Comparison of ENCODE assay signal across 11 cellular contexts in the genomic region with DNA sequence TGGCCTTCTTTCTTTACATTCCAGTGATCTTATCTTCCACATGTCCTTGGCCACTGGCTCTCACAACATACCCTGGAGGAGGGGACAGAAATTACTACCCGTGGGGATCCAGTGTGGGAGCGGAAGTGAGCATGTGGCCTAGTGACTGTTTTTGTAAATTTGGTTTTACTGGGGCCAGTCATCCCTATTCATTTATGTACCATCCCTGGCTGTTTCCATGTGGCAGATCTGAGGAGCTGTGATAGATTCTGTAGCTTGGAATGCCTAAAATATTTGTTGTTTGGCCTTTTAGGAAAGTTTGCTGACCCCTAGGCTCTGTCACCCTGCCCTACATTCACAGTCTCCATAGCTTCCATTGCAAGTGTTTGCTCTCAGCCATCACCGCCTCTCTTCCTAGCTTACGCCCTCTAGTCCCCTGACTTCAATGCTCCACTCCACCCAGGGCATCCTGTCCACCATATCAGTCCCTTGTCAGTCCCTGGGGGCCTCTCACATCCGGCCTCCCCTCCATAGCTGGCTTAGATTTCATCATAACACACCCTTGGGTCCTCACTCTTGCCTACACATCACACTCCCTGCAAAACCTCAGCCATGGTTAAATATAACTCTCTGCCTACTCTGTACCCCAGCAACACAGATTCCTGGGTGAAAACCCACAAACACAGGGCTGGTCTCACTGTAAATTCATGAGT. TPM values are rescaled to one million over a fixed set of nuclear protein-coding genes. Genes with fewer than 3 reads are reported as not detected.
DNase-seq lines count a peak whose midpoint lies in the region; ATAC-seq and TF ChIP-seq lines count a peak whose summit lies in the region.
"Had no signal": no experiment of that assay in that cellular context is flagged by ENCODE, and none has a peak within 500 bp of the region (broad histone marks: within the 10 kb centered on the region; RNA-seq: fewer than 3 reads in every experiment).

No MANE protein-coding gene starts in this region.

- H3K4me3 ChIP-seq in NB4 (ENCODE audit: low read depth, low read length) = no peak overlapping the region
- H3K4me3 ChIP-seq in cardiac fibroblast (replicated peaks in 1 of 2; ENCODE audit: low read depth in 2 of 2, low read length in 2 of 2) = no peak overlapping the region
- H3K4me3 ChIP-seq in trophoblast cell (ENCODE audit: low read depth, low read length) = no peak overlapping the region
- H3K4me3 ChIP-seq in CD8-positive, alpha-beta memory T cell (ENCODE audit: low read length) = no peak overlapping the region
- H3K4me3 ChIP-seq: upper lobe of left lung had no signal

- H3K23ac ChIP-seq in trophoblast cell (ENCODE audit: low read length) = no peak overlapping the region

- H2AFZ ChIP-seq in trophoblast cell (ENCODE audit: insufficient read depth, low read length, poor library complexity) = no peak overlapping the region

- peak overlapping the region; percentile 8 for H3K27ac ChIP-seq in trophoblast cell (ENCODE audit: low read depth, low read length)
- H3K27ac ChIP-seq in CD8-positive, alpha-beta memory T cell (ENCODE audit: low read depth, low read length) = no peak overlapping the region
- H3K27ac ChIP-seq: epithelial cell of prostate, upper lobe of left lung had no signal

- H3K27me3 ChIP-seq in trophoblast cell (ENCODE audit: insufficient read depth, low read length) = no peaks in the 10 kb centered on the region
- no peaks in the 10 kb centered on the region for H3K27me3 ChIP-seq in CD8-positive, alpha-beta memory T cell (ENCODE audit: insufficient read depth, low read length, poor library complexity, severe bottlenecking)
- H3K27me3 ChIP-seq: upper lobe of left lung had no signal

- H3K18ac ChIP-seq in trophoblast cell (ENCODE audit: low read length) = no peak overlapping the region

- WGBS in trophoblast cell (ENCODE audit: extremely low coverage, insufficient coverage, insufficient read length) = no CpG with 5 or more reads among the region's 5 CpGs

- H4K8ac ChIP-seq in trophoblast cell (ENCODE audit: low read depth, low read length) = no peak overlapping the region

- no peak overlapping the region for H2BK12ac ChIP-seq in trophoblast cell (ENCODE audit: low read length)

- H4K91ac ChIP-seq in trophoblast cell (ENCODE audit: low read depth, low read length) = no peak overlapping the region

- DNase-seq in activated CD4-positive, alpha-beta memory T cell treated with anti-CD3 and anti-CD28 coated beads, Interleukin-2, amount 10 ng/mL, durations not matched to agents 7 days and 5 days = no peak
- DNase-seq in activated CD4-positive, alpha-beta memory T cell treated with anti-CD3 and anti-CD28 coated beads for 36 hours = no peak
- DNase-seq in NB4 (ENCODE audit: low read depth) (peak; percentile 97), cardiac fibroblast (ENCODE audit: low read depth in 2 of 2) (peak; percentile 52 to 69), trophoblast cell (peak; percentile 43 to 77)
- DNase-seq in CD8-positive, alpha-beta memory T cell = no peak
- DNase-seq in naive thymus-derived CD8-positive, alpha-beta T cell = no peak
- no peak for DNase-seq in activated CD4-positive, alpha-beta T cell treated with anti-CD3 and anti-CD28 coated beads for 1 hour
- DNase-seq: MM.1S had no signal

- no peak overlapping the region for H2BK5ac ChIP-seq in trophoblast cell (ENCODE audit: low read depth, low read length, poor library complexity)

- H3K27me3 Mint-ChIP-seq in activated CD4-positive, alpha-beta memory T cell treated with anti-CD3 and anti-CD28 coated beads, Interleukin-2, amount 10 ng/mL, durations not matched to agents 7 days and 5 days = no peaks in the 10 kb centered on the region
- H3K27me3 Mint-ChIP-seq in activated CD4-positive, alpha-beta memory T cell treated with anti-CD3 and anti-CD28 coated beads for 36 hours = no peaks in the 10 kb centered on the region
- H3K27me3 Mint-ChIP-seq in CD8-positive, alpha-beta memory T cell = no peaks in the 10 kb centered on the region
- no peaks in the 10 kb centered on the region for H3K27me3 Mint-ChIP-seq in naive thymus-derived CD8-positive, alpha-beta T cell

- no peak overlapping the region for H2BK120ac ChIP-seq in trophoblast cell (ENCODE audit: insufficient read depth, low read length, poor library complexity)

- peaks cover 22% of the 10 kb centered on the region for H3K4me1 Mint-ChIP-seq in activated CD4-positive, alpha-beta memory T cell treated with anti-CD3 and anti-CD28 coated beads, Interleukin-2, amount 10 ng/mL, durations not matched to agents 7 days and 5 days
- no peaks in the 10 kb centered on the region for H3K4me1 Mint-ChIP-seq in activated CD4-positive, alpha-beta memory T cell treated with anti-CD3 and anti-CD28 coated beads for 36 hours (ENCODE audit: low read depth)
- peaks cover 0 to 5% (median 0%) of the 10 kb centered on the region in 3 donors for H3K4me1 Mint-ChIP-seq in CD8-positive, alpha-beta memory T cell
- peaks cover 0 to 2% (median 0%) of the 10 kb centered on the region in 4 donors for H3K4me1 Mint-ChIP-seq in naive thymus-derived CD8-positive, alpha-beta T cell

- H4K12ac ChIP-seq in trophoblast cell (ENCODE audit: low read depth, low read length) = no peak overlapping the region

- TF ChIP-seq POLR2A in NB4 (IDR thresholded peaks at IDR 0.05; ENCODE audit: extremely low read depth, insufficient read length) = no peak

- H3K9me3 Mint-ChIP-seq in activated CD4-positive, alpha-beta memory T cell treated with anti-CD3 and anti-CD28 coated beads, Interleukin-2, amount 10 ng/mL, durations not matched to agents 7 days and 5 days = no peaks in the 10 kb centered on the region
- no peaks in the 10 kb centered on the region for H3K9me3 Mint-ChIP-seq in activated CD4-positive, alpha-beta memory T cell treated with anti-CD3 and anti-CD28 coated beads for 36 hours
- H3K9me3 Mint-ChIP-seq in CD8-positive, alpha-beta memory T cell = no peaks in the 10 kb centered on the region
- no peaks in the 10 kb centered on the region for H3K9me3 Mint-ChIP-seq in naive thymus-derived CD8-positive, alpha-beta T cell

- no peak for ATAC-seq in naive thymus-derived CD8-positive, alpha-beta T cell

- H3K4me3 Mint-ChIP-seq in activated CD4-positive, alpha-beta memory T cell treated with anti-CD3 and anti-CD28 coated beads, Interleukin-2, amount 10 ng/mL, durations not matched to agents 7 days and 5 days = no peak overlapping the region
- no peak overlapping the region for H3K4me3 Mint-ChIP-seq in activated CD4-positive, alpha-beta memory T cell treated with anti-CD3 and anti-CD28 coated beads for 36 hours
- no peak overlapping the region for H3K4me3 Mint-ChIP-seq in CD8-positive, alpha-beta memory T cell
- no peak overlapping the region for H3K4me3 Mint-ChIP-seq in naive thymus-derived CD8-positive, alpha-beta T cell

- peak overlapping the region; percentile 23 for H3K27ac Mint-ChIP-seq in activated CD4-positive, alpha-beta memory T cell treated with anti-CD3 and anti-CD28 coated beads, Interleukin-2, amount 10 ng/mL, durations not matched to agents 7 days and 5 days
- no peak overlapping the region for H3K27ac Mint-ChIP-seq in activated CD4-positive, alpha-beta memory T cell treated with anti-CD3 and anti-CD28 coated beads for 36 hours
- H3K27ac Mint-ChIP-seq in CD8-positive, alpha-beta memory T cell = peak overlapping the region in 4 of 8 donors; percentile 1 to 79 (median 54)
- peak overlapping the region in 1 of 10 donors; percentile 20 for H3K27ac Mint-ChIP-seq in naive thymus-derived CD8-positive, alpha-beta T cell

- H3K4me2 ChIP-seq in trophoblast cell (ENCODE audit: low read length) = no peak overlapping the region

- H3K4me1 ChIP-seq in trophoblast cell (ENCODE audit: control insufficient read depth in 1 of 2, insufficient read depth in 2 of 2, low read length in 2 of 2) = peaks cover 20 to 32% of the 10 kb centered on the region in 2 experiments
- H3K4me1 ChIP-seq in CD8-positive, alpha-beta memory T cell (ENCODE audit: insufficient read depth, low read length) = no peaks in the 10 kb centered on the region

- no peaks in the 10 kb centered on the region for H3K79me2 ChIP-seq in trophoblast cell (ENCODE audit: control insufficient read depth, insufficient read depth, low read length, poor library complexity)

- TF ChIP-seq CTCF in NB4 (IDR thresholded peaks at IDR 0.05; ENCODE audit: low read depth, low read length) (no peak), cardiac fibroblast (IDR thresholded peaks at IDR 0.05; ENCODE audit: low read depth, low read length) (no peak)

- H3K14ac ChIP-seq in trophoblast cell (ENCODE audit: low read length) = no peak overlapping the region

- intact Hi-C loops in activated CD4-positive, alpha-beta memory T cell treated with anti-CD3 and anti-CD28 coated beads for 36 hours (cut with micrococcal nuclease) = no loop called here

- POLR2A ChIA-PET in activated CD4-positive, alpha-beta memory T cell treated with anti-CD3 and anti-CD28 coated beads, Interleukin-2, amount 10 ng/mL, durations not matched to agents 7 days and 5 days (lab: Charles Lee) = no interaction called here
- POLR2A ChIA-PET in activated CD4-positive, alpha-beta memory T cell treated with anti-CD3 and anti-CD28 coated beads for 36 hours (lab: Charles Lee) = no interaction called here
- POLR2A ChIA-PET in CD8-positive, alpha-beta memory T cell (lab: Charles Lee) = no interaction called here
- POLR2A ChIA-PET in naive thymus-derived CD8-positive, alpha-beta T cell (lab: Charles Lee) = no interaction called here

- CTCF ChIA-PET in activated CD4-positive, alpha-beta memory T cell treated with anti-CD3 and anti-CD28 coated beads, Interleukin-2, amount 10 ng/mL, durations not matched to agents 7 days and 5 days (lab: Charles Lee) = interaction anchor here (0.7 to 1.0 kb wide), 2 partner anchors 13 to 84 kb away, joined by 3 read pairs; no protein-coding TSS in a partner anchor
- CTCF ChIA-PET in activated CD4-positive, alpha-beta memory T cell treated with anti-CD3 and anti-CD28 coated beads for 36 hours (lab: Charles Lee) = no interaction called here
- CTCF ChIA-PET in CD8-positive, alpha-beta memory T cell (lab: Charles Lee) = no interaction called here

- no peak overlapping the region for H3K4ac ChIP-seq in trophoblast cell (ENCODE audit: low read depth, low read length)

- no peaks in the 10 kb centered on the region for H3K9me3 ChIP-seq in trophoblast cell (ENCODE audit: insufficient read depth, low read depth, low read length)
- H3K9me3 ChIP-seq in CD8-positive, alpha-beta memory T cell (ENCODE audit: low read length) = no peaks in the 10 kb centered on the region
- H3K9me3 ChIP-seq: upper lobe of left lung had no signal

- peaks cover 44 to 65% of the 10 kb centered on the region in 2 experiments for H3K36me3 ChIP-seq in trophoblast cell (ENCODE audit: control insufficient read depth in 1 of 2, insufficient read depth in 2 of 2, low read length in 2 of 2)
- H3K36me3 ChIP-seq in CD8-positive, alpha-beta memory T cell (ENCODE audit: insufficient read depth, low read length) = no peaks in the 10 kb centered on the region

- H3K9ac ChIP-seq in trophoblast cell (ENCODE audit: low read length) = no peak overlapping the region

- H3K36me3 Mint-ChIP-seq in activated CD4-positive, alpha-beta memory T cell treated with anti-CD3 and anti-CD28 coated beads, Interleukin-2, amount 10 ng/mL, durations not matched to agents 7 days and 5 days (ENCODE audit: low read depth) = peaks cover 73% of the 10 kb centered on the region
- peaks cover 40% of the 10 kb centered on the region for H3K36me3 Mint-ChIP-seq in activated CD4-positive, alpha-beta memory T cell treated with anti-CD3 and anti-CD28 coated beads for 36 hours
- peaks cover 0 to 10% (median 1%) of the 10 kb centered on the region in 3 donors for H3K36me3 Mint-ChIP-seq in CD8-positive, alpha-beta memory T cell
- peaks cover 0 to 9% (median 0%) of the 10 kb centered on the region in 3 donors for H3K36me3 Mint-ChIP-seq in naive thymus-derived CD8-positive, alpha-beta T cell

- H3K79me1 ChIP-seq in trophoblast cell (ENCODE audit: low read length) = peaks cover 4% of the 10 kb centered on the region

- no peak overlapping the region for H2AK5ac ChIP-seq in trophoblast cell (ENCODE audit: low read length)

RNA-seq across cellular contexts. Expression of gene DHCR24, which starts 25.8 kb away (rescaled TPM):
- total RNA-seq in activated CD4-positive, alpha-beta memory T cell treated with anti-CD3 and anti-CD28 coated beads, Interleukin-2, amount 10 ng/mL, durations not matched to agents 7 days and 5 days = 100 to 1,000 TPM; 114 to 115 TPM
- total RNA-seq in activated CD4-positive, alpha-beta memory T cell treated with anti-CD3 and anti-CD28 coated beads for 36 hours = 10 to 100 TPM; 72.6 to 75.1 TPM
- polyA plus RNA-seq in trophoblast cell (2013) = 120 and 123 TPM in 2 replicates
- 10 to 100 TPM; 54.6 to 59.8 TPM for total RNA-seq in CD8-positive, alpha-beta memory T cell
- polyA plus RNA-seq in CD8-positive, alpha-beta memory T cell = 2.6 TPM
- total RNA-seq in naive thymus-derived CD8-positive, alpha-beta T cell = 1 to 10 TPM; 4.0 to 4.2 TPM
- polyA plus RNA-seq in naive thymus-derived CD8-positive, alpha-beta T cell = 1 to 10 TPM; 1.8 to 3.4 (median 3.4) TPM

Comparison
In these comparisons a context has a peak if more than half of its experiments do, and no peak if none do; other contexts are left out.
1. DNase-seq: peak in NB4 (single experiment), cardiac fibroblast (2 of 2) and trophoblast cell (2 of 2); none in activated CD4-positive, alpha-beta memory T cell treated with anti-CD3 and anti-CD28 coated beads, Interleukin-2, amount 10 ng/mL, durations not matched to agents 7 days and 5 days (single experiment), activated CD4-positive, alpha-beta memory T cell treated with anti-CD3 and anti-CD28 coated beads for 36 hours (single experiment), CD8-positive, alpha-beta memory T cell (0 of 5), naive thymus-derived CD8-positive, alpha-beta T cell (0 of 10) and activated CD4-positive, alpha-beta T cell treated with anti-CD3 and anti-CD28 coated beads for 1 hour (single experiment).
2. RNA of gene DHCR24, which starts 25.8 kb away (total RNA-seq): 114 to 115 TPM in activated CD4-positive, alpha-beta memory T cell treated with anti-CD3 and anti-CD28 coated beads, Interleukin-2, amount 10 ng/mL, durations not matched to agents 7 days and 5 days, 72.6 to 75.1 TPM in activated CD4-positive, alpha-beta memory T cell treated with anti-CD3 and anti-CD28 coated beads for 36 hours and 54.6 to 59.8 TPM in CD8-positive, alpha-beta memory T cell; 4.0 to 4.2 TPM in naive thymus-derived CD8-positive, alpha-beta T cell; every median in the first group is over 10 times any median in the second.